Comparison of ENCODE assay signal across 8 cellular contexts in genomic region chr1:231421971-231422797, GRCh38. TPM values are rescaled to one million over a fixed set of nuclear protein-coding genes. Genes with fewer than 3 reads are reported as not detected.
DNase-seq lines count a peak whose midpoint lies in the region; ATAC-seq and TF ChIP-seq lines count a peak whose summit lies in the region.

TSS of gene EGLN1 (minus strand) at chr1:231422287. CDS start at chr1:231421888, 399 bp downstream.

- H2AK5ac ChIP-seq in trophoblast cell (ENCODE audit: low read length), result peak within 1 kb of the TSS; percentile 30

- peaks cover 8% of the 10 kb centered on the region for H3K79me2 ChIP-seq in trophoblast cell (ENCODE audit: control insufficient read depth, insufficient read depth, low read length, poor library complexity)

- peak within 1 kb of the TSS; percentile 8 for H4K12ac ChIP-seq in trophoblast cell (ENCODE audit: low read depth, low read length)

- H3K27me3 ChIP-seq in trophoblast cell (ENCODE audit: insufficient read depth, low read length) (no peaks in the 10 kb centered on the region), tibial nerve (no peaks in the 10 kb centered on the region)

- peak; percentile 71 to 77 for TF ChIP-seq POLR2A in tibial nerve (IDR thresholded peaks at IDR 0.05)

- H3K36me3 ChIP-seq in trophoblast cell (ENCODE audit: control insufficient read depth in 1 of 2, insufficient read depth in 2 of 2, low read length in 2 of 2) (no peaks in the 10 kb centered on the region), tibial nerve (no peaks in the 10 kb centered on the region)

- peak within 1 kb of the TSS; percentile 74 for H2BK120ac ChIP-seq in trophoblast cell (ENCODE audit: insufficient read depth, low read length, poor library complexity)

- peak within 1 kb of the TSS; percentile 61 for H3K4ac ChIP-seq in trophoblast cell (ENCODE audit: low read depth, low read length)

- peak within 1 kb of the TSS; percentile 87 for H3K14ac ChIP-seq in trophoblast cell (ENCODE audit: low read length)

- TF ChIP-seq CTCF in GM12873 (IDR thresholded peaks at IDR 0.05; ENCODE audit: insufficient read depth, low read depth, low read length, missing control alignments) (peak; percentile 42), tibial nerve (IDR thresholded peaks at IDR 0.05) (peak; percentile 25 to 49 (median 38))

- peak; percentile 94 for DNase-seq in NCI-H1092 treated with DMSO at 0.1 percent for 48 hours (lab: John Stamatoyannopoulos, UW)
- peak; percentile 34 to 74 for DNase-seq in SW 1271 (lab: John Stamatoyannopoulos, UW)
- peak; percentile 63 for DNase-seq in activated naive CD8-positive, alpha-beta T cell treated with anti-CD3 and anti-CD28 coated beads, Interleukin-2, amount 50 U/mL, for 16 hours (ENCODE audit: low read depth, low spot score)
- peak; percentile 91 for DNase-seq in Right ventricle myocardium superior
- peak; percentile 75 to 84 for DNase-seq in trophoblast cell
- DNase-seq in tibial nerve (ENCODE audit: low spot score in 2 of 2), result peak; percentile 58 to 64

- intact Hi-C loops in Right ventricle myocardium superior (cut with DNase I), result loop anchor here (2.0 to 5.0 kb wide), 2 partner anchors 65 to 107 kb away; partner anchors contain the start of gene TSNAX

- peak within 1 kb of the TSS; percentile 89 for H3K18ac ChIP-seq in trophoblast cell (ENCODE audit: low read length)

- peak within 1 kb of the TSS; percentile 78 for H2BK5ac ChIP-seq in trophoblast cell (ENCODE audit: low read depth, low read length, poor library complexity)

- H3K27ac ChIP-seq in trophoblast cell (ENCODE audit: low read depth, low read length) (peak within 1 kb of the TSS; percentile 98), tibial nerve (peak within 1 kb of the TSS; percentile 89 to 98 (median 98))

- peak within 1 kb of the TSS; percentile 92 for H3K9ac ChIP-seq in trophoblast cell (ENCODE audit: low read length)

- peak within 1 kb of the TSS; percentile 86 for H3K4me2 ChIP-seq in trophoblast cell (ENCODE audit: low read length)

- WGBS in trophoblast cell (ENCODE audit: extremely low coverage, insufficient coverage, insufficient read length), result no CpG with 5 or more reads among the region's 104 CpGs
- 0 to 1% methylated on average over 14 to 73 of the region's 104 CpGs for WGBS in tibial nerve, 2 donors

- H3K4me1 ChIP-seq in trophoblast cell (ENCODE audit: control insufficient read depth in 1 of 2, insufficient read depth in 2 of 2, low read length in 2 of 2), result no peaks in the 10 kb centered on the region
- peaks cover 0 to 57% (median 22%) of the 10 kb centered on the region in 4 donors for H3K4me1 ChIP-seq in tibial nerve

- H3K9me3 ChIP-seq in trophoblast cell (ENCODE audit: insufficient read depth, low read depth, low read length) (no peaks in the 10 kb centered on the region), tibial nerve (no peaks in the 10 kb centered on the region)

- H2AFZ ChIP-seq in trophoblast cell (ENCODE audit: insufficient read depth, low read length, poor library complexity), result peak within 1 kb of the TSS; percentile 82

- ATAC-seq in HG02623 (IDR thresholded peaks at IDR 0.05; ENCODE audit: unreplicated experiment) (peak; percentile 78), Right ventricle myocardium superior (ENCODE audit: poor library complexity) (peak; percentile 91)

- peak within 1 kb of the TSS; percentile 84 for H4K91ac ChIP-seq in trophoblast cell (ENCODE audit: low read depth, low read length)

- H4K8ac ChIP-seq in trophoblast cell (ENCODE audit: low read depth, low read length), result peak within 1 kb of the TSS; percentile 64

- H3K4me3 ChIP-seq in trophoblast cell (ENCODE audit: low read depth, low read length) (peak within 1 kb of the TSS; percentile 82), tibial nerve (peak within 1 kb of the TSS; percentile 67 to 91 (median 84))

- H3K23ac ChIP-seq in trophoblast cell (ENCODE audit: low read length), result no peak within 1 kb of the TSS

- peaks cover 17% of the 10 kb centered on the region for H3K79me1 ChIP-seq in trophoblast cell (ENCODE audit: low read length)

- TF ChIP-seq EP300 in tibial nerve (IDR thresholded peaks at IDR 0.05), result peak in 1 of 2 donors; percentile 81

- peak within 1 kb of the TSS; percentile 68 for H2BK12ac ChIP-seq in trophoblast cell (ENCODE audit: low read length)

RNA-seq across cellular contexts. Expression of gene EGLN1, which starts in this region (rescaled TPM):
- total RNA-seq in Right ventricle myocardium superior, result 75.2 TPM
- polyA plus RNA-seq in trophoblast cell (2013), result 34.1 and 36.0 TPM in 2 replicates
- total RNA-seq in tibial nerve, result 10 to 100 TPM; 53.2 to 76.7 (median 60.1) TPM

Comparison
In these comparisons a context has a peak if more than half of its experiments do, and no peak if none do; other contexts are left out.
1. Peak in every context shown above with its lines: DNase-seq, ATAC-seq, H3K4me3 ChIP-seq and H3K27ac ChIP-seq.